ENCODE assay signal across 8 cellular contexts in the genomic region with DNA sequence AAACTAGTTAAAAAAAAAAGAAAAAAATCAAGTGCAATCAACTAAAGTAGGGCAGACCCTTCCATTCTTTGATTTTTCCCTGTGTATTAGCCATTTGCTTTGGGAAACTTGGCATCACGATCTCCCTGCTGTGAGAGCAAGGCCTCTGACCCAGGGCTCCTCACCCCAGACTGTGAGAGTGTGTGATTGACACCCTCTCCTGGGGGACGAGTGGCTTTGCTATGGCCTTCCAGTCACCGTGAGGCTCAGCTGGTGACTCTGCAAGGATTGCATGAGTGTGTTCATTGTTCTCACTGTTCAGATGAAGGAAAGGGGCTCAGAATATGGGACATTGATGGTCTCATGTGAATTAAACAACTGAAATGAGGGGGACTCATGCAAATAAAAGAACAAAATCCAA.
DNase-seq lines count a peak whose midpoint lies in the region; ATAC-seq and TF ChIP-seq lines count a peak whose summit lies in the region.

No MANE protein-coding gene starts in this region.

- POLR2A ChIA-PET in OCI-LY7 (lab: Charles Lee): interaction anchor here (0.9 kb wide), 1 partner anchor 9 kb away, joined by 7 read pairs; no protein-coding TSS in a partner anchor

- H3K27me3 ChIP-seq in fibroblast of lung (ENCODE audit: control insufficient read depth, insufficient read depth, low read length): no peaks in the 10 kb centered on the region

- intact Hi-C loops in OCI-LY7 (cut with micrococcal nuclease; ENCODE audit: unreplicated experiment): no loop called here

- H3K4me1 ChIP-seq in OCI-LY7 (ENCODE audit: insufficient read depth, low read length, poor library complexity, severe bottlenecking) (peaks cover 24% of the 10 kb centered on the region), fibroblast of lung (ENCODE audit: control insufficient read depth, extremely low read depth, insufficient read depth, low read length) (peaks cover 25% of the 10 kb centered on the region)

- H3K9ac ChIP-seq in fibroblast of lung (ENCODE audit: insufficient read depth, low read length): peak overlapping the region; percentile 48

- H3K9me3 ChIP-seq in OCI-LY7 (ENCODE audit: low read length) (no peaks in the 10 kb centered on the region), fibroblast of lung (ENCODE audit: control insufficient read depth, insufficient read depth, low read depth, low read length) (no peaks in the 10 kb centered on the region)

- H3K4me3 ChIP-seq in OCI-LY7 (ENCODE audit: low read depth, low read length, poor library complexity, severe bottlenecking) (no peak overlapping the region), fibroblast of lung (replicated peaks in 1 of 4; ENCODE audit: control extremely low read depth in 1 of 4, insufficient read depth in 1 of 4, low read depth in 3 of 4, low read length in 4 of 4) (peak overlapping the region; percentile 22 to 40 (median 30))

- H4K20me1 ChIP-seq in OCI-LY7 (ENCODE audit: insufficient read depth, low read length) (no peaks in the 10 kb centered on the region), fibroblast of lung (ENCODE audit: control insufficient read depth, extremely low read depth, insufficient read depth, low read length) (no peaks in the 10 kb centered on the region)

- peak overlapping the region; percentile 68; the same call in 1 of the 2 replicates for H3K4me2 ChIP-seq in OCI-LY7 (ENCODE audit: low read length)
- H3K4me2 ChIP-seq in fibroblast of lung (ENCODE audit: extremely low read depth, insufficient read depth, low read length): peak overlapping the region; percentile 92

- no peaks in the 10 kb centered on the region for H3K79me2 ChIP-seq in OCI-LY7 (ENCODE audit: insufficient read depth, low read depth, low read length)
- no peaks in the 10 kb centered on the region for H3K79me2 ChIP-seq in fibroblast of lung (ENCODE audit: control insufficient read depth, insufficient read depth, low read length)

- peak; percentile 19 for TF ChIP-seq CTCF in GM10266 (IDR thresholded peaks at IDR 0.05; ENCODE audit: control insufficient read depth, insufficient read depth, low read depth, missing control alignments)
- TF ChIP-seq CTCF in OCI-LY7 (conservative IDR thresholded peaks at IDR 0.05; ENCODE audit: low read length): no peak
- TF ChIP-seq CTCF in fibroblast of lung (conservative IDR thresholded peaks at IDR 0.05 in 1 of 2, IDR thresholded peaks at IDR 0.05 in 1 of 2; ENCODE audit: low read depth in 1 of 2, low read length in 2 of 2): no peak

- no peak overlapping the region for H2AFZ ChIP-seq in OCI-LY7 (ENCODE audit: low read length)
- peak overlapping the region; percentile 34 for H2AFZ ChIP-seq in fibroblast of lung (ENCODE audit: low read length)

- no TSS peak for BruUV-seq in OCI-LY7 (replicated peaks; lab: Mats Ljungman, UMichigan)

- ATAC-seq in GM18511 (IDR thresholded peaks at IDR 0.05; ENCODE audit: unreplicated experiment): no peak
- no peak for ATAC-seq in GM21390 (IDR thresholded peaks at IDR 0.05; ENCODE audit: unreplicated experiment)

- CTCF ChIA-PET in OCI-LY7 (lab: Charles Lee; ENCODE audit: unreplicated experiment): interaction anchor here (0.5 kb wide), 1 partner anchor 261 kb away, joined by 4 read pairs; no protein-coding TSS in a partner anchor

- H3K27ac ChIP-seq in OCI-LY7 (ENCODE audit: low read depth, low read length, poor library complexity, severe bottlenecking): no peak overlapping the region
- H3K27ac ChIP-seq in fibroblast of lung (ENCODE audit: insufficient read depth, low read length): peak overlapping the region; percentile 91

- no peaks in the 10 kb centered on the region for H3K9me2 ChIP-seq in OCI-LY7 (ENCODE audit: insufficient read depth, low read length)

- DNase-seq in GM10266 (ENCODE audit: extremely low spot score): no peak
- DNase-seq in OCI-LY7 (ENCODE audit: low spot score): peak; percentile 16
- no peak for DNase-seq in fibroblast of lung (ENCODE audit: low read depth in 2 of 2)
- peak; percentile 87 for DNase-seq in putamen (ENCODE audit: low spot score)
- no peak for DNase-seq in NCI-H146 (lab: John Stamatoyannopoulos, UW)
- no peak for DNase-seq in NOMO-1 treated with DMSO at 0.1 percent for 48 hours (lab: John Stamatoyannopoulos, UW; ENCODE audit: unreplicated experiment)

- H3K36me3 ChIP-seq in OCI-LY7 (ENCODE audit: insufficient read depth, low read length) (no peaks in the 10 kb centered on the region), fibroblast of lung (ENCODE audit: control insufficient read depth, insufficient read depth, low read length) (no peaks in the 10 kb centered on the region)

Comparison
In these comparisons a context has a peak if more than half of its experiments do, and no peak if none do; other contexts are left out.
1. DNase-seq: peak in OCI-LY7 (single experiment) and putamen (single experiment); none in GM10266 (single experiment), fibroblast of lung (0 of 2), NCI-H146 (single experiment) and NOMO-1 treated with DMSO at 0.1 percent for 48 hours (single experiment).